8 cellular contexts compared by ENCODE assay signal in genomic region chr9:134136997-134137302, GRCh38. TPM values are rescaled to one million over a fixed set of nuclear protein-coding genes. Genes with fewer than 3 reads are reported as not detected.
DNase-seq lines count a peak whose midpoint lies in the region; ATAC-seq lines count a peak whose summit lies in the region.

No MANE protein-coding gene starts in this region.

- peak overlapping the region; percentile 96 for H3K4me3 Mint-ChIP-seq in activated CD4-positive, alpha-beta memory T cell treated with anti-CD3 and anti-CD28 coated beads for 36 hours
- H3K4me3 Mint-ChIP-seq in stimulated activated memory B cell treated with anti-CD40 and anti-IgM and Interleukin-4, amounts not matched to agents 10 μg/mL and 1 μg/mL and 100 μg/mL, for 72 hours = peak overlapping the region; percentile 95

- H3K27me3 Mint-ChIP-seq in activated CD4-positive, alpha-beta memory T cell treated with anti-CD3 and anti-CD28 coated beads for 36 hours = no peaks in the 10 kb centered on the region
- H3K27me3 Mint-ChIP-seq in stimulated activated memory B cell treated with anti-CD40 and anti-IgM and Interleukin-4, amounts not matched to agents 10 μg/mL and 1 μg/mL and 100 μg/mL, for 72 hours = no peaks in the 10 kb centered on the region

- CTCF ChIA-PET in activated CD4-positive, alpha-beta memory T cell treated with anti-CD3 and anti-CD28 coated beads for 36 hours (lab: Charles Lee) = interaction anchor here (2.0 kb wide), 1 partner anchor 26 kb away, joined by 10 read pairs; no protein-coding TSS in a partner anchor

- H3K36me3 Mint-ChIP-seq in activated CD4-positive, alpha-beta memory T cell treated with anti-CD3 and anti-CD28 coated beads for 36 hours = peaks cover 26% of the 10 kb centered on the region
- H3K36me3 Mint-ChIP-seq in stimulated activated memory B cell treated with anti-CD40 and anti-IgM and Interleukin-4, amounts not matched to agents 10 μg/mL and 1 μg/mL and 100 μg/mL, for 72 hours = peaks cover 36% of the 10 kb centered on the region

- H3K4me3 ChIP-seq in iPS-11a (ENCODE audit: low read depth, low read length) = peak overlapping the region; percentile 89

- H3K4me1 Mint-ChIP-seq in activated CD4-positive, alpha-beta memory T cell treated with anti-CD3 and anti-CD28 coated beads for 36 hours (ENCODE audit: low read depth) = peaks cover 32% of the 10 kb centered on the region
- peaks cover 53% of the 10 kb centered on the region for H3K4me1 Mint-ChIP-seq in stimulated activated memory B cell treated with anti-CD40 and anti-IgM and Interleukin-4, amounts not matched to agents 10 μg/mL and 1 μg/mL and 100 μg/mL, for 72 hours

- H3K27ac Mint-ChIP-seq in activated CD4-positive, alpha-beta memory T cell treated with anti-CD3 and anti-CD28 coated beads for 36 hours = peak overlapping the region; percentile 68
- peak overlapping the region; percentile 97 for H3K27ac Mint-ChIP-seq in stimulated activated memory B cell treated with anti-CD40 and anti-IgM and Interleukin-4, amounts not matched to agents 10 μg/mL and 1 μg/mL and 100 μg/mL, for 72 hours

- DNase-seq in DMS 273 (lab: John Stamatoyannopoulos, UW; ENCODE audit: unreplicated experiment) = peak; percentile 51
- no peak for DNase-seq in DMS 273 treated with DMSO at 0.1 percent for 48 hours (lab: John Stamatoyannopoulos, UW)
- no peak for DNase-seq in activated CD4-positive, alpha-beta memory T cell treated with anti-CD3 and anti-CD28 coated beads for 36 hours
- DNase-seq in stimulated activated CD4-positive, alpha-beta T cell treated with anti-CD3 and anti-CD28 coated beads, Interleukin-4, amount 100 ng/mL, for 1 hour = no peak
- no peak for DNase-seq in C1 segment of cervical spinal cord (lab: John Stamatoyannopoulos, UW)

- POLR2A ChIA-PET in activated CD4-positive, alpha-beta memory T cell treated with anti-CD3 and anti-CD28 coated beads for 36 hours (lab: Charles Lee) = interaction anchor here (1.5 kb wide), 1 partner anchor 306 kb away, joined by 3 read pairs; no protein-coding TSS in a partner anchor

- no peak for ATAC-seq in stimulated activated memory B cell treated with anti-CD40 and anti-IgM and Interleukin-4, amounts not matched to agents 10 μg/mL and 1 μg/mL and 100 μg/mL, for 72 hours
- ATAC-seq in GM21717 (IDR thresholded peaks at IDR 0.05; ENCODE audit: unreplicated experiment) = no peak

- intact Hi-C loops in activated CD4-positive, alpha-beta memory T cell treated with anti-CD3 and anti-CD28 coated beads for 36 hours (cut with micrococcal nuclease) = loop anchor here (1.0 kb wide), 2 partner anchors 27 to 112 kb away; partner anchors contain the start of genes BRD3OS and RNU6ATAC

- H3K9me3 Mint-ChIP-seq in activated CD4-positive, alpha-beta memory T cell treated with anti-CD3 and anti-CD28 coated beads for 36 hours = no peaks in the 10 kb centered on the region
- no peaks in the 10 kb centered on the region for H3K9me3 Mint-ChIP-seq in stimulated activated memory B cell treated with anti-CD40 and anti-IgM and Interleukin-4, amounts not matched to agents 10 μg/mL and 1 μg/mL and 100 μg/mL, for 72 hours

RNA-seq across cellular contexts. Expression of gene WDR5, which starts 1.1 kb away (rescaled TPM):
- total RNA-seq in activated CD4-positive, alpha-beta memory T cell treated with anti-CD3 and anti-CD28 coated beads for 36 hours = 10 to 100 TPM; 41.6 to 43.0 TPM

RNA-seq across cellular contexts. Expression of gene RNU6ATAC, which starts 27.4 kb away (rescaled TPM):
- 10 to 100 TPM; 25.8 to 41.0 TPM for total RNA-seq in activated CD4-positive, alpha-beta memory T cell treated with anti-CD3 and anti-CD28 coated beads for 36 hours
